Comparison of ENCODE assay signal across 17 cellular contexts in the genomic region with DNA sequence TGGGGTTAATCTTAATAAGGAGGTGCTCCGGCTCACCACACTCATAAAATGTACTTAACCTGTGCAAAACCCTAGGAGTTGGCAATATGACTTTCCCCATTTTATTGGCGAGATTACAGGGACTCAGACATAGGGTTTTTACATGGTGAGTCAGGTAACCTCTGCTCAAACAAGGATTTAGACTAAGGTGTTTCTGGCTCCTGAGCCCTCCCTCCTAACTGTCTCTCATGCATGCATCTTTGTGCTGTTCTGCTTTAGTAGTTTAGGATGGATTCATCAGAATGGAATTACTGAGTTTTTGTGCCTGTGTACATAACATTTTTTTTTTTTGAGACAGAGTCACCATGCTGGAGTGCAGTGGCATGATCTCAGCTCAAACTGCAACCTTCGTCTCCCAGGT.
A peak's percentile ranks its signal among the peaks of the same experiment; 100 is the strongest.
DNase-seq lines count a peak whose midpoint lies in the region; ATAC-seq and TF ChIP-seq lines count a peak whose summit lies in the region.
"Had no signal": no experiment of that assay in that cellular context is flagged by ENCODE, and none has a peak within 500 bp of the region (broad histone marks: within the 10 kb centered on the region; RNA-seq: fewer than 3 reads in every experiment).

No MANE protein-coding gene starts in this region.

- H3K18ac ChIP-seq in IMR-90 (ENCODE audit: low read depth, low read length) = peak overlapping the region; percentile 38; the same call in 1 of the 2 replicates

- H4K5ac ChIP-seq in IMR-90 (ENCODE audit: low read depth, low read length) = peak overlapping the region; percentile 84; the same call in 1 of the 2 replicates

- no TSS peak for BruUV-seq in IMR-90 (replicated peaks; lab: Mats Ljungman, UMichigan)

- no peak overlapping the region for H3K27ac ChIP-seq in IMR-90 (ENCODE audit: insufficient read depth, low read length)
- H3K27ac ChIP-seq: coronary artery, Peyer's patch, SK-N-MC, VCaP had no signal

- peak overlapping the region; percentile 79; the same call in 1 of the 2 replicates for H2BK20ac ChIP-seq in IMR-90 (ENCODE audit: low read depth, low read length)

- H4K20me1 ChIP-seq in IMR-90 (ENCODE audit: insufficient read depth, low read length) = no peaks in the 10 kb centered on the region

- TF ChIP-seq RAD21 in IMR-90 (IDR thresholded peaks at IDR 0.05; ENCODE audit: low read length) = no peak

- H3K4me2 ChIP-seq in IMR-90 (ENCODE audit: low read depth, low read length) = no peak overlapping the region

- H3K27me3 ChIP-seq in IMR-90 (ENCODE audit: control insufficient read depth, insufficient read depth, low read length) (no peaks in the 10 kb centered on the region), kidney epithelial cell (ENCODE audit: control insufficient read depth, insufficient read depth, low read length) (no peaks in the 10 kb centered on the region)
- H3K27me3 ChIP-seq: Peyer's patch had no signal

- H2AFZ ChIP-seq in IMR-90 (replicated peaks; ENCODE audit: low read length, poor library complexity) = no peak overlapping the region

- H3K4me3 ChIP-seq in AG09309 (ENCODE audit: control insufficient read depth, low read depth, low read length) (no peak overlapping the region), IMR-90 (ENCODE audit: insufficient read depth, low read depth, low read length) (no peak overlapping the region), astrocyte of the spinal cord (ENCODE audit: low read depth, low read length) (no peak overlapping the region), kidney epithelial cell (ENCODE audit: low read depth, low read length) (no peak overlapping the region)
- H3K4me3 ChIP-seq: coronary artery, Peyer's patch, SK-N-MC had no signal

- H3K9ac ChIP-seq in IMR-90 (ENCODE audit: low read depth, low read length) = no peak overlapping the region

- peak; percentile 57 for DNase-seq in AG09309 (ENCODE audit: low read depth)
- peak; percentile 55 for DNase-seq in IMR-90
- DNase-seq in astrocyte of the spinal cord (ENCODE audit: low read depth, low spot score) = peak; percentile 16
- peak; percentile 47 for DNase-seq in kidney epithelial cell (ENCODE audit: low read depth)
- no peak for DNase-seq in NCI-H1694 treated with DMSO at 0.1 percent for 48 hours (lab: John Stamatoyannopoulos, UW)
- no peak for DNase-seq in NCI-H128 (lab: John Stamatoyannopoulos, UW; ENCODE audit: unreplicated experiment)
- DNase-seq: activated CD4-positive, alpha-beta T cell treated with anti-CD3 and anti-CD28 coated beads, Interleukin-2, amount 50 U/mL, for 1 hour; C1 segment of cervical spinal cord; NCI-H1105 treated with DMSO at 0.1 percent for 48 hours; Peyer's patch; T-helper 17 cell had no signal

- H2BK15ac ChIP-seq in IMR-90 (ENCODE audit: low read depth, low read length) = no peak overlapping the region

- in situ Hi-C loops in IMR-90 (cut with MboI; ENCODE audit: low sequenced_read_pairs) (no loop called here), astrocyte of the spinal cord (cut with HindIII; ENCODE audit: low sequenced_read_pairs) (no loop called here)

- no peak overlapping the region; the same call in 1 of the 2 replicates for H4K91ac ChIP-seq in IMR-90 (ENCODE audit: insufficient read depth, low read depth, low read length)

- H3K4ac ChIP-seq in IMR-90 (ENCODE audit: low read depth, low read length) = peak overlapping the region; percentile 76; the same call in 1 of the 2 replicates

- H3K4me1 ChIP-seq in IMR-90 (ENCODE audit: control insufficient read depth, insufficient read depth, low read length) = peaks cover 6% of the 10 kb centered on the region; the same call in 1 of the 2 replicates
- H3K4me1 ChIP-seq: Peyer's patch had no signal

- no CpG with 5 or more reads among the region's 3 CpGs for WGBS in IMR-90 (ENCODE audit: extremely low coverage in 2 of 2, insufficient read length in 1 of 2), 2 experiments

- no peak overlapping the region for H3K23ac ChIP-seq in IMR-90 (ENCODE audit: low read depth, low read length)

- H3K36me3 ChIP-seq in IMR-90 (ENCODE audit: control insufficient read depth, insufficient read depth, low read length) (no peaks in the 10 kb centered on the region), kidney epithelial cell (ENCODE audit: control insufficient read depth, insufficient read depth, low read length) (no peaks in the 10 kb centered on the region)
- H3K36me3 ChIP-seq: Peyer's patch had no signal

- H3K9me3 ChIP-seq in IMR-90 (ENCODE audit: control insufficient read depth, insufficient read depth, low read length) = peaks cover 5% of the 10 kb centered on the region; the same call in 1 of the 2 replicates
- H3K9me3 ChIP-seq: Peyer's patch had no signal

- no peak overlapping the region for H3K56ac ChIP-seq in IMR-90 (ENCODE audit: extremely low read depth, insufficient read depth, low read length)

- H2BK120ac ChIP-seq in IMR-90 (ENCODE audit: low read depth, low read length) = peak overlapping the region; percentile 75; the same call in 1 of the 2 replicates

- H3K9me1 ChIP-seq in IMR-90 (ENCODE audit: insufficient read depth, low read length) = no peaks in the 10 kb centered on the region

- peak overlapping the region; percentile 50; the same call in 1 of the 2 replicates for H2AK5ac ChIP-seq in IMR-90 (ENCODE audit: low read depth, low read length)

- CTCF ChIA-PET in IMR-90 (lab: Yijun Ruan, JAX) = no interaction called here

- POLR2A ChIA-PET in IMR-90 (lab: Charles Lee; ENCODE audit: unreplicated experiment) = no interaction called here

- ATAC-seq in IMR-90 (ENCODE audit: low read depth) (no peak), GM18861 (IDR thresholded peaks at IDR 0.05; ENCODE audit: unreplicated experiment) (no peak), GM21717 (IDR thresholded peaks at IDR 0.05; ENCODE audit: unreplicated experiment) (no peak)
- ATAC-seq: sciatic nerve, T-helper 17 cell had no signal

- H3K14ac ChIP-seq in IMR-90 (replicated peaks; ENCODE audit: low read depth, low read length) = 0 out of 2 replicates have a peak overlapping the region, but pooled peaks have one; percentile 30

- H3K79me1 ChIP-seq in IMR-90 (ENCODE audit: low read depth in 1 of 2, low read length in 2 of 2) = no peaks in the 10 kb centered on the region

- intact Hi-C loops in IMR-90 (cut with micrococcal nuclease) = no loop called here

- peak overlapping the region; percentile 47 to 81; a peak in 3 of 4 replicates for H4K8ac ChIP-seq in IMR-90 (ENCODE audit: low read depth in 2 of 2, low read length in 2 of 2)

- dilution Hi-C loops in IMR-90 (cut with HindIII; ENCODE audit: low sequenced_read_pairs, unreplicated experiment) = no loop called here

- H2BK5ac ChIP-seq in IMR-90 (ENCODE audit: low read depth, low read length, poor library complexity, severe bottlenecking) = peak overlapping the region; percentile 89

- no peak for TF ChIP-seq POLR2A in IMR-90 (IDR thresholded peaks at IDR 0.05; ENCODE audit: low read depth, low read length)

- peak overlapping the region; percentile 78 for H2AK9ac ChIP-seq in IMR-90 (replicated peaks; ENCODE audit: low read depth, low read length, poor library complexity)

- TF ChIP-seq CTCF in AG09309 (IDR thresholded peaks at IDR 0.05; ENCODE audit: control insufficient read depth, insufficient read depth, low read depth, low read length, missing control alignments) = no peak
- no peak for TF ChIP-seq CTCF in IMR-90 (conservative IDR thresholded peaks at IDR 0.05; ENCODE audit: low read depth, low read length)
- TF ChIP-seq CTCF in astrocyte of the spinal cord (IDR thresholded peaks at IDR 0.05; ENCODE audit: low read depth, low read length) = no peak
- no peak for TF ChIP-seq CTCF in kidney epithelial cell (IDR thresholded peaks at IDR 0.05; ENCODE audit: insufficient read depth, low read length, poor library complexity, severe bottlenecking)

TF ChIP-seq in IMR-90, 13 proteins besides CTCF, POLR2A, EP300 and RAD21:
- TF ChIP-seq MAZ (IDR thresholded peaks at IDR 0.05; ENCODE audit: borderline replicate concordance, low read depth, low read length) = no peak
- TF ChIP-seq FOS (IDR thresholded peaks at IDR 0.05; ENCODE audit: low read depth, low read length) = no peak
- no peak for TF ChIP-seq CHD1 (IDR thresholded peaks at IDR 0.05; ENCODE audit: low read depth, low read length)
- TF ChIP-seq NFE2L2 (IDR thresholded peaks at IDR 0.05; ENCODE audit: low read depth, low read length) = no peak
- TF ChIP-seq ELK1 (IDR thresholded peaks at IDR 0.05; ENCODE audit: borderline replicate concordance, low read depth, low read length) = no peak
- TF ChIP-seq CEBPB (IDR thresholded peaks at IDR 0.05; ENCODE audit: low read depth, low read length) = no peak
- TF ChIP-seq MXI1 (IDR thresholded peaks at IDR 0.05; ENCODE audit: borderline replicate concordance, low read depth, low read length) = no peak
- TF ChIP-seq RFX5 (IDR thresholded peaks at IDR 0.05; ENCODE audit: low read depth, low read length) = no peak
- TF ChIP-seq RCOR1 (IDR thresholded peaks at IDR 0.05; ENCODE audit: insufficient replicate concordance, low read length) = no peak
- TF ChIP-seq USF2 (IDR thresholded peaks at IDR 0.05; ENCODE audit: low read depth, low read length) = no peak
- no peak for TF ChIP-seq MAFK (IDR thresholded peaks at IDR 0.05; ENCODE audit: low read depth, low read length)
- no peak for TF ChIP-seq SMC3 (IDR thresholded peaks at IDR 0.05; ENCODE audit: low read depth, low read length)
- TF ChIP-seq BHLHE40 (IDR thresholded peaks at IDR 0.05; ENCODE audit: low read depth, low read length) = no peak

Comparison
In these comparisons a context has a peak if more than half of its experiments do, and no peak if none do; other contexts are left out.
1. DNase-seq: peak in AG09309 (single experiment), IMR-90 (single experiment), astrocyte of the spinal cord (single experiment) and kidney epithelial cell (single experiment); none in NCI-H1694 treated with DMSO at 0.1 percent for 48 hours (single experiment) and NCI-H128 (single experiment).